1 cellular context compared by ENCODE assay signal in genomic region chr16:82639263-82639662, GRCh38.
TF ChIP-seq lines count a peak whose summit lies in the region.

No MANE protein-coding gene starts in this region.

TF ChIP-seq in GM23338, 12 proteins besides CTCF, POLR2A, EP300 and RAD21 (continued from another document):
- TF ChIP-seq ZNF462 (CRISPR knock-in tag; IDR thresholded peaks at IDR 0.05) (no peak), NANOG (IDR thresholded peaks at IDR 0.05; ENCODE audit: borderline replicate concordance) (no peak), ZNF331 (CRISPR knock-in tag; IDR thresholded peaks at IDR 0.05; ENCODE audit: low read depth) (no peak), JUNB (IDR thresholded peaks at IDR 0.05; ENCODE audit: unreplicated experiment) (no peak), ZNF114 (CRISPR knock-in tag; IDR thresholded peaks at IDR 0.05) (no peak), POLR2AphosphoS5 (IDR thresholded peaks at IDR 0.05; ENCODE audit: low read depth) (no peak)
